In genomic region chr5:140011297-140011802, GRCh38 we compare ENCODE assay signal across 10 cellular contexts. TPM values are rescaled to one million over a fixed set of nuclear protein-coding genes. Genes with fewer than 3 reads are reported as not detected.
DNase-seq lines count a peak whose midpoint lies in the region; ATAC-seq and TF ChIP-seq lines count a peak whose summit lies in the region.
"Had no signal": no experiment of that assay in that cellular context is flagged by ENCODE, and none has a peak within 500 bp of the region (broad histone marks: within the 10 kb centered on the region; RNA-seq: fewer than 3 reads in every experiment).

No MANE protein-coding gene starts in this region.

- H3K4me3 Mint-ChIP-seq in nephron progenitor cell = no peak overlapping the region
- H3K4me3 Mint-ChIP-seq: nephron had no signal

- no peaks in the 10 kb centered on the region for H3K36me3 Mint-ChIP-seq in nephron progenitor cell (ENCODE audit: low read depth)

- ATAC-seq in GM18867 (IDR thresholded peaks at IDR 0.05; ENCODE audit: unreplicated experiment) (peak; percentile 87), HG02759 (IDR thresholded peaks at IDR 0.05; ENCODE audit: unreplicated experiment) (peak; percentile 90)

- H3K4me3 ChIP-seq in coronary artery = no peak overlapping the region

- H3K27ac Mint-ChIP-seq in nephron progenitor cell = no peak overlapping the region
- H3K27ac Mint-ChIP-seq: nephron had no signal

- intact Hi-C loops in posterior vena cava (cut with DNase I) = no loop called here

- no peak overlapping the region for H3K27ac ChIP-seq in coronary artery

- H3K27me3 Mint-ChIP-seq in nephron progenitor cell (ENCODE audit: low read depth, poor library complexity) = peaks cover 23% of the 10 kb centered on the region

- DNase-seq in NCI-H2196 treated with DMSO at 0.1 percent for 48 hours (lab: John Stamatoyannopoulos, UW; ENCODE audit: unreplicated experiment) (peak; percentile 27), kidney tubule cell (ENCODE audit: low spot score) (peak; percentile 80), posterior vena cava (ENCODE audit: low spot score) (no peak), nephron progenitor cell (no peak), coronary artery (ENCODE audit: low spot score) (no peak), NCI-H2171 (lab: John Stamatoyannopoulos, UW) (no peak)
- DNase-seq: NCI-H345 had no signal

- no peaks in the 10 kb centered on the region for H3K9me3 Mint-ChIP-seq in nephron progenitor cell
- H3K9me3 Mint-ChIP-seq: nephron had no signal

- no peak for TF ChIP-seq CTCF in nephron progenitor cell (IDR thresholded peaks at IDR 0.05)
- TF ChIP-seq CTCF in coronary artery (IDR thresholded peaks at IDR 0.05) = no peak

- H3K4me1 Mint-ChIP-seq in nephron progenitor cell = no peaks in the 10 kb centered on the region
- H3K4me1 Mint-ChIP-seq: nephron had no signal

RNA-seq across cellular contexts. Expression of gene NRG2, which starts 31.7 kb away (rescaled TPM):
- under 1 TPM; 0.51 to 0.90 TPM for total RNA-seq in posterior vena cava

Comparison
In these comparisons a context has a peak if more than half of its experiments do, and no peak if none do; other contexts are left out.
1. DNase-seq: peak in NCI-H2196 treated with DMSO at 0.1 percent for 48 hours (single experiment) and kidney tubule cell (single experiment); none in posterior vena cava (single experiment), nephron progenitor cell (single experiment), coronary artery (single experiment) and NCI-H2171 (single experiment).